Comparison of ENCODE assay signal across 10 cellular contexts in genomic region chr12:14777271-14777670, GRCh38. TPM values are rescaled to one million over a fixed set of nuclear protein-coding genes. Genes with fewer than 3 reads are reported as not detected.
DNase-seq lines count a peak whose midpoint lies in the region; ATAC-seq, FAIRE-seq and TF ChIP-seq lines count a peak whose summit lies in the region.
"Had no signal": no experiment of that assay in that cellular context is flagged by ENCODE, and none has a peak within 500 bp of the region (broad histone marks: within the 10 kb centered on the region; RNA-seq: fewer than 3 reads in every experiment).

No MANE protein-coding gene starts in this region.

- TF ChIP-seq CTCF in CD4-positive, alpha-beta T cell (IDR thresholded peaks at IDR 0.05): no peak
- no peak for TF ChIP-seq CTCF in psoas muscle (IDR thresholded peaks at IDR 0.05)

- no peak overlapping the region for H3K9ac ChIP-seq in subcutaneous abdominal adipose tissue (ENCODE audit: low read length in 5 of 5)

- no peaks in the 10 kb centered on the region for H3K27me3 Mint-ChIP-seq in CD4-positive, alpha-beta T cell
- H3K27me3 Mint-ChIP-seq: central memory CD8-positive, alpha-beta T cell; memory B cell had no signal

- no peaks in the 10 kb centered on the region for H3K9me3 ChIP-seq in subcutaneous abdominal adipose tissue (ENCODE audit: control insufficient read depth in 5 of 5, low read length in 5 of 5)
- H3K9me3 ChIP-seq in CD4-positive, alpha-beta T cell (ENCODE audit: control insufficient read depth, low read length): no peaks in the 10 kb centered on the region
- no peaks in the 10 kb centered on the region for H3K9me3 ChIP-seq in psoas muscle

- CTCF ChIA-PET in CD4-positive, alpha-beta T cell (lab: Charles Lee): interaction anchor here (1.1 kb wide), 1 partner anchor 219 kb away, joined by 4 read pairs; no protein-coding TSS in a partner anchor

- H3K4me3 Mint-ChIP-seq in CD4-positive, alpha-beta T cell: no peak overlapping the region
- H3K4me3 Mint-ChIP-seq: central memory CD8-positive, alpha-beta T cell; memory B cell had no signal

- H3K4me1 ChIP-seq in subcutaneous abdominal adipose tissue (ENCODE audit: control insufficient read depth in 5 of 5, insufficient read depth in 5 of 5, low read length in 5 of 5) (peaks cover 0 to 39% (median 26%) of the 10 kb centered on the region in 5 donors), psoas muscle (peaks cover 8% of the 10 kb centered on the region)

- H3K9me3 Mint-ChIP-seq in CD4-positive, alpha-beta T cell: no peaks in the 10 kb centered on the region
- H3K9me3 Mint-ChIP-seq: central memory CD8-positive, alpha-beta T cell; memory B cell had no signal

- ATAC-seq in CD4-positive, alpha-beta T cell (ENCODE audit: poor library complexity): no peak
- ATAC-seq in HG03565 (IDR thresholded peaks at IDR 0.05; ENCODE audit: unreplicated experiment) (no peak), psoas muscle (no peak)

- intact Hi-C loops in CD4-positive, alpha-beta T cell (cut with DNase I, micrococcal nuclease): loop anchor here (2.0 to 10.0 kb wide), 7 partner anchors 26 to 372 kb away; partner anchors contain the start of genes C12orf60 (in 1 of the 2), MGP (in 1 of the 2) and WBP11 (in 1 of the 2)
- intact Hi-C loops in psoas muscle (cut with DNase I): no loop called here

- FAIRE-seq in islet of Langerhans (lab: Jason Lieb, UNC): peak; percentile 21

- H3K4me1 Mint-ChIP-seq in CD4-positive, alpha-beta T cell (ENCODE audit: low read depth): peaks cover 46% of the 10 kb centered on the region

- DNase-seq in HT-29 (ENCODE audit: low spot score) (peak; percentile 83), SW480 (ENCODE audit: low spot score) (peak; percentile 71), psoas muscle (no peak)
- no peak for DNase-seq in CD4-positive, alpha-beta T cell
- DNase-seq: SHP77 had no signal

- H3K36me3 ChIP-seq in subcutaneous abdominal adipose tissue (ENCODE audit: control insufficient read depth in 5 of 5, insufficient read depth in 5 of 5, low read length in 5 of 5) (no peaks in the 10 kb centered on the region), psoas muscle (ENCODE audit: insufficient read depth in 1 of 2, low read depth in 1 of 2) (no peaks in the 10 kb centered on the region)

- POLR2A ChIA-PET in CD4-positive, alpha-beta T cell (lab: Charles Lee): interaction anchor here (0.7 to 1.2 kb wide), 3 partner anchors 10 to 26 kb away, joined by 3 to 5 read pairs (median 3); partner anchors contain the start of genes C12orf60 and WBP11

- 55 to 64% (median 58%) methylated on average over 3 of the region's 3 CpGs for WGBS in psoas muscle, 3 donors

- H3K27me3 ChIP-seq in subcutaneous abdominal adipose tissue (ENCODE audit: control insufficient read depth in 5 of 5, insufficient read depth in 4 of 5, low read length in 5 of 5) (no peaks in the 10 kb centered on the region), psoas muscle (ENCODE audit: insufficient read depth in 3 of 3, low read length in 2 of 3) (no peaks in the 10 kb centered on the region)
- no peaks in the 10 kb centered on the region for H3K27me3 ChIP-seq in CD4-positive, alpha-beta T cell (ENCODE audit: control insufficient read depth, insufficient read depth, low read length)

- peak overlapping the region; percentile 43 for H3K27ac ChIP-seq in subcutaneous abdominal adipose tissue (ENCODE audit: low read depth, low read length)
- no peak overlapping the region for H3K27ac ChIP-seq in CD4-positive, alpha-beta T cell (ENCODE audit: low read depth, low read length)
- H3K27ac ChIP-seq in psoas muscle: no peak overlapping the region

- H3K36me3 Mint-ChIP-seq in CD4-positive, alpha-beta T cell (ENCODE audit: low read depth): peaks cover 13% of the 10 kb centered on the region
- H3K36me3 Mint-ChIP-seq: memory B cell had no signal

- no peak overlapping the region for H3K27ac Mint-ChIP-seq in CD4-positive, alpha-beta T cell
- H3K27ac Mint-ChIP-seq: memory B cell had no signal

- H3K4me3 ChIP-seq in subcutaneous abdominal adipose tissue (ENCODE audit: low read depth in 1 of 5, low read length in 5 of 5) (no peak overlapping the region), psoas muscle (no peak overlapping the region)

RNA-seq across cellular contexts. Expression of gene WBP11, which starts 26.0 kb away (rescaled TPM):
- 18.0 and 28.8 TPM in 2 replicates for total RNA-seq in HT-29 (2014; rRNA removed; shearing (Covaris generic))
- 100 to 1,000 TPM; 169 to 188 TPM for total RNA-seq in CD4-positive, alpha-beta T cell
- 10 to 100 TPM; 34.6 to 68.0 (median 58.3) TPM for total RNA-seq in psoas muscle
- 10 to 100 TPM; 22.7 to 48.7 (median 43.0) TPM for polyA plus RNA-seq in psoas muscle

RNA-seq across cellular contexts. Expression of gene C12orf60, which starts 26.2 kb away (rescaled TPM):
- 0.89 and 0.99 TPM in 2 replicates for total RNA-seq in HT-29 (2014; rRNA removed; shearing (Covaris generic))
- total RNA-seq in CD4-positive, alpha-beta T cell: under 1 TPM; 0.11 to 0.22 TPM
- total RNA-seq in psoas muscle: 1 to 10 TPM in 3 of 4 donors, under 1 TPM in 1; 0.78 to 2.3 (median 1.6) TPM
- 1 to 10 TPM in 2 of 3 donors, under 1 TPM in 1; 0.49 to 4.0 (median 1.8) TPM for polyA plus RNA-seq in psoas muscle

RNA-seq across cellular contexts. Expression of gene SMCO3, which starts 36.7 kb away (rescaled TPM):
- total RNA-seq in HT-29 (2014; rRNA removed; shearing (Covaris generic)): not detected in 2 replicates
- total RNA-seq in CD4-positive, alpha-beta T cell: not detected
- not detected for total RNA-seq in psoas muscle
- under 1 TPM in 2 of 3 donors, not detected in 1; 0.04 to 0.05 TPM for polyA plus RNA-seq in psoas muscle

Comparison
In these comparisons a context has a peak if more than half of its experiments do, and no peak if none do; other contexts are left out.
1. DNase-seq: peak in HT-29 (single experiment) and SW480 (single experiment); none in CD4-positive, alpha-beta T cell (0 of 10) and psoas muscle (0 of 2).
2. intact Hi-C loops: an anchor here in CD4-positive, alpha-beta T cell (2.0 to 10.0 kb wide); none called in psoas muscle.